In the genomic region with DNA sequence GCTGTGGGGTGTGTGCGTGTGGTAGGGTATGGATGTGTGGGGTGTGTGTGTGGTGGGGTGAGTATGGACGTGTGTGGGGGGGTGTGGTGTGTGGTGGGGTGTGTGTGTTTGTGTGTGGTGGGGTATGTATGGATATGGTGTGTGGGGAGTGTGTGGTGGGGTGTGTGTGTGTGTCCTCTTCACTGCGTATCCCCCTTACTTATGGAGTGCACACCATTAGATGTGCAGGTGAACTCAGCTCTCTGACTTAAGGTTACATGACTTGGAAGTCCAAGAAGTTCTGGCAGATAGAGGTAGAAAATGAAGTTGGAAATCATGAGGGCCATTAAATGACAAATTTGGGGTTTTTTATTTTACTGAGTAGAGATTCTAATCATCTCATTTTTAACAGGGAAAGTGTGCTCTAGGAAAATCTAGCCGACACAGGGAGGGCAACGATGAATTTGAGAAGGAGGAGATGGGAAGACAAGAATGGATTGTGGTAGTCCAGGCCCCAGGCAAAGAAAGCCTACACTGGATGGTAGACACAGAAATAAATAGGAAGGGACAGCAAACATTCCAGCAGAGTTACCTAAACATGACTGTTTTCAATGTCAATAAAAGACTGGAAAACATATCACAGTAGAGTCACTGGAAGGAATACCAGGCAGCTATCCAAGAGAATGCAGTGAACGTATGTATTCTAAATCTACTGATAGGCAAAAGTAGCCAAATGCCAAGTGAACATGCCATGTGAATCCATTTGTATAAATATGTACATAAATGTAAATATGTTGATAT, we compare ENCODE assay signal across 23 cellular contexts.
DNase-seq lines count a peak whose midpoint lies in the region; ATAC-seq, FAIRE-seq and TF ChIP-seq lines count a peak whose summit lies in the region.
"Had no signal": no experiment of that assay in that cellular context is flagged by ENCODE, and none has a peak within 500 bp of the region (broad histone marks: within the 10 kb centered on the region; RNA-seq: fewer than 3 reads in every experiment).

No MANE protein-coding gene starts in this region.

- POLR2A ChIA-PET in A549 (lab: Yijun Ruan, JAX) = no interaction called here
- POLR2A ChIA-PET in HEK293 (lab: Yijun Ruan, JAX) = no interaction called here

- in situ Hi-C loops in ACHN (cut with HindIII; ENCODE audit: low pct_ligation_motif_present, low pct_unique_long_range_greater_than_20kb, low sequenced_read_pairs) = no loop called here

- H3K27me3 ChIP-seq in astrocyte (ENCODE audit: insufficient read depth, low read length) = no peaks in the 10 kb centered on the region
- H3K27me3 ChIP-seq: ascending aorta, SJCRH30 had no signal

- FAIRE-seq in A549 (lab: Jason Lieb, UNC) = no peak
- peak; percentile 59 for FAIRE-seq in astrocyte (lab: Jason Lieb, UNC)
- FAIRE-seq: colon had no signal

- H2AFZ ChIP-seq in astrocyte (ENCODE audit: low read depth, low read length) = no peak overlapping the region

- TF ChIP-seq RAD21 in A549 (conservative IDR thresholded peaks at IDR 0.05 in 1 of 2, IDR thresholded peaks at IDR 0.05 in 1 of 2) = peak in 1 of 2 experiments; percentile 31; a peak in 2 of 5 replicates

- no peak overlapping the region for H3K4me3 Mint-ChIP-seq in astrocyte (ENCODE audit: unreplicated experiment)
- no peak overlapping the region for H3K4me3 Mint-ChIP-seq in mesothelial cell of epicardium
- H3K4me3 Mint-ChIP-seq: activated B cell treated with CpG ODN at 0.5 μM for 24 hours; activated CD4-positive, alpha-beta memory T cell treated with anti-CD3 and anti-CD28 coated beads for 36 hours; activated naive CD4-positive, alpha-beta T cell treated with anti-CD3 and anti-CD28 coated beads for 36 hours; neural crest cell had no signal

- H3K4me3 ChIP-seq in A549 = no peak overlapping the region
- no peak overlapping the region for H3K4me3 ChIP-seq in HEK293 (ENCODE audit: low read depth, low read length)
- H3K4me3 ChIP-seq in astrocyte (ENCODE audit: insufficient read depth, low read depth, low read length) = no peak overlapping the region
- H3K4me3 ChIP-seq: ascending aorta, SJCRH30 had no signal

- ATAC-seq in A549 (peak; percentile 58 to 86), GM19035 (IDR thresholded peaks at IDR 0.05; ENCODE audit: unreplicated experiment) (no peak)

- peak in 1 of 2 experiments; percentile 29; a peak in 1 of 5 replicates for TF ChIP-seq EP300 in A549 (IDR thresholded peaks at IDR 0.05)

- TF ChIP-seq CTCF in A549 (IDR thresholded peaks at IDR 0.05) (no peak), HEK293 (tag by site-specific recombination; IDR thresholded peaks at IDR 0.05) (no peak), astrocyte (IDR thresholded peaks at IDR 0.05; ENCODE audit: insufficient read depth, low read depth, low read length) (no peak), mesothelial cell of epicardium (IDR thresholded peaks at IDR 0.05; ENCODE audit: unreplicated experiment) (no peak)

- no peak for TF ChIP-seq POLR2A in A549 (IDR thresholded peaks at IDR 0.05; ENCODE audit: low read length)

- H3K9ac ChIP-seq in astrocyte (ENCODE audit: low read length) = peak overlapping the region; percentile 30

- H4K20me1 ChIP-seq in astrocyte (ENCODE audit: insufficient read depth, low read length) = no peaks in the 10 kb centered on the region

- H3K9me3 Mint-ChIP-seq in astrocyte (ENCODE audit: unreplicated experiment) (no peaks in the 10 kb centered on the region), mesothelial cell of epicardium (no peaks in the 10 kb centered on the region)
- H3K9me3 Mint-ChIP-seq: activated B cell treated with CpG ODN at 0.5 μM for 24 hours; activated CD4-positive, alpha-beta memory T cell treated with anti-CD3 and anti-CD28 coated beads for 36 hours; activated naive CD4-positive, alpha-beta T cell treated with anti-CD3 and anti-CD28 coated beads for 36 hours; neural crest cell had no signal

- WGBS in A549 (ENCODE audit: missing lambda C conversion rate) = 25% methylated on average over 5 of the region's 6 CpGs

- peak; percentile 48 to 81 for DNase-seq in A549 (ENCODE audit: low read depth in 1 of 2, low spot score in 1 of 2)
- no peak for DNase-seq in astrocyte (ENCODE audit: low read depth)
- DNase-seq in mesothelial cell of epicardium (ENCODE audit: low spot score in 2 of 2, unreplicated experiment in 2 of 2) = no peak
- no peak for DNase-seq in AG20443 (ENCODE audit: low spot score)
- DNase-seq in ACHN = no peak
- no peak for DNase-seq in cerebellar cortex (ENCODE audit: low spot score)
- DNase-seq: activated B cell treated with CpG ODN at 0.5 μM for 24 hours; activated CD4-positive, alpha-beta memory T cell treated with anti-CD3 and anti-CD28 coated beads for 36 hours; activated naive CD4-positive, alpha-beta T cell treated with anti-CD3 and anti-CD28 coated beads for 36 hours; activated T-cell treated with anti-CD3 and anti-CD28 coated beads for 4 hours; DMS79 treated with DMSO at 0.1 percent for 48 hours; Karpas-422; NCI-H1092 treated with DMSO at 0.1 percent for 48 hours; NCI-H2107; NCI-H526; retina; SJCRH30; stimulated activated CD4-positive, alpha-beta T cell treated with anti-CD3 and anti-CD28 coated beads, Interleukin-12 subunit alpha, Interleukin-12 subunit beta, amount 100 ng/mL, for 4 hours had no signal

- peaks cover 0 to 7% of the 10 kb centered on the region in 2 experiments; a peak in 1 of 3 replicates for H3K36me3 ChIP-seq in HEK293 (ENCODE audit: control insufficient read depth in 2 of 2, insufficient read depth in 1 of 2, low read length in 2 of 2)
- H3K36me3 ChIP-seq in astrocyte (ENCODE audit: insufficient read depth, low read length) = peaks cover 12% of the 10 kb centered on the region

- H3K27ac ChIP-seq in A549 (peak overlapping the region; percentile 62 to 87), HEK293 (ENCODE audit: extremely low read depth, low read depth, low read length) (no peak overlapping the region), astrocyte (ENCODE audit: low read depth, low read length) (peak overlapping the region; percentile 62)
- H3K27ac ChIP-seq: ascending aorta, SJCRH30 had no signal

- peaks cover 71% of the 10 kb centered on the region for H3K4me1 ChIP-seq in A549
- peaks cover 8% of the 10 kb centered on the region for H3K4me1 ChIP-seq in HEK293 (ENCODE audit: control insufficient read depth, insufficient read depth, low read length)
- peaks cover 16% of the 10 kb centered on the region for H3K4me1 ChIP-seq in astrocyte (ENCODE audit: insufficient read depth, low read length)
- H3K4me1 ChIP-seq: ascending aorta, SJCRH30 had no signal

- peaks cover 19% of the 10 kb centered on the region for H3K79me2 ChIP-seq in astrocyte (ENCODE audit: insufficient read depth, low read length)

- CTCF ChIA-PET in A549 (lab: Yijun Ruan, JAX) (no interaction called here), HEK293 (lab: Yijun Ruan, JAX) (interaction anchor here (0.6 kb wide), 1 partner anchor 48 kb away, joined by 3 read pairs; no protein-coding TSS in a partner anchor)

- H3K9me3 ChIP-seq in A549 = no peaks in the 10 kb centered on the region
- H3K9me3 ChIP-seq in HEK293 (ENCODE audit: control insufficient read depth, insufficient read depth, low read depth, low read length) = no peaks in the 10 kb centered on the region
- no peaks in the 10 kb centered on the region for H3K9me3 ChIP-seq in astrocyte (ENCODE audit: insufficient read depth, low read depth, low read length)
- H3K9me3 ChIP-seq: ascending aorta, SJCRH30 had no signal

- H3K27ac Mint-ChIP-seq in astrocyte (ENCODE audit: unreplicated experiment) (peak overlapping the region; percentile 13), mesothelial cell of epicardium (peak overlapping the region; percentile 18)
- H3K27ac Mint-ChIP-seq: activated B cell treated with CpG ODN at 0.5 μM for 24 hours; activated CD4-positive, alpha-beta memory T cell treated with anti-CD3 and anti-CD28 coated beads for 36 hours; activated naive CD4-positive, alpha-beta T cell treated with anti-CD3 and anti-CD28 coated beads for 36 hours had no signal

- H3K27me3 Mint-ChIP-seq in astrocyte (ENCODE audit: low read depth, unreplicated experiment) (no peaks in the 10 kb centered on the region), mesothelial cell of epicardium (ENCODE audit: low read depth) (no peaks in the 10 kb centered on the region)

- H3K4me1 Mint-ChIP-seq in astrocyte (ENCODE audit: low read depth, unreplicated experiment) (peaks cover 28% of the 10 kb centered on the region), mesothelial cell of epicardium (peaks cover 42% of the 10 kb centered on the region)
- H3K4me1 Mint-ChIP-seq: activated B cell treated with CpG ODN at 0.5 μM for 24 hours, neural crest cell had no signal

- H3K4me2 ChIP-seq in A549 (peak overlapping the region; percentile 44), astrocyte (ENCODE audit: low read length) (peak overlapping the region; percentile 16)

- H3K36me3 Mint-ChIP-seq in astrocyte (ENCODE audit: low read depth, unreplicated experiment) (peaks cover 24% of the 10 kb centered on the region), mesothelial cell of epicardium (peaks cover 20% of the 10 kb centered on the region)
- H3K36me3 Mint-ChIP-seq: activated CD4-positive, alpha-beta memory T cell treated with anti-CD3 and anti-CD28 coated beads for 36 hours had no signal

TF ChIP-seq in A549, 52 proteins besides CTCF, POLR2A, EP300 and RAD21 (continues in another document):
- TF ChIP-seq HOXB13 (CRISPR knock-in tag; IDR thresholded peaks at IDR 0.05; ENCODE audit: low read depth) (no peak), KDM5A (IDR thresholded peaks at IDR 0.05) (no peak), EHMT2 (IDR thresholded peaks at IDR 0.05; ENCODE audit: low read depth) (no peak), ZSCAN20 (CRISPR knock-in tag; IDR thresholded peaks at IDR 0.05) (no peak), GATA3 (IDR thresholded peaks at IDR 0.05; ENCODE audit: borderline replicate concordance) (peak; percentile 86; the same call in 1 of the 2 replicates), CEBPB (IDR thresholded peaks at IDR 0.05) (0 out of 4 replicates have a peak, but pooled peaks of 1 of the 2 experiments have one; percentile 24)

TF ChIP-seq in HEK293, 187 proteins besides CTCF, POLR2A, EP300 and RAD21 (continues in another document):
- no peak for TF ChIP-seq BCL11A (tag by site-specific recombination; IDR thresholded peaks at IDR 0.05; ENCODE audit: low read depth)

Comparison
In these comparisons a context has a peak if more than half of its experiments do, and no peak if none do; other contexts are left out.
1. DNase-seq: peak in A549 (2 of 2); none in astrocyte (single experiment), mesothelial cell of epicardium (0 of 2), AG20443 (single experiment), ACHN (single experiment) and cerebellar cortex (single experiment).